8 cellular contexts compared by ENCODE assay signal in genomic region chr20:62183426-62184142, GRCh38. TPM values are rescaled to one million over a fixed set of nuclear protein-coding genes. Genes with fewer than 3 reads are reported as not detected.
A peak's percentile ranks its signal among the peaks of the same experiment; 100 is the strongest.
DNase-seq lines count a peak whose midpoint lies in the region; ATAC-seq and TF ChIP-seq lines count a peak whose summit lies in the region.

No MANE protein-coding gene starts in this region.

- DNase-seq in NCI-H146 (lab: John Stamatoyannopoulos, UW) (peak; percentile 14), NCI-H146 treated with DMSO at 0.1 percent for 48 hours (lab: John Stamatoyannopoulos, UW; ENCODE audit: unreplicated experiment) (no peak), iPS DF 6.9 (ENCODE audit: low read depth, low spot score) (no peak), NCI-H2029 treated with DMSO at 0.1 percent for 48 hours (lab: John Stamatoyannopoulos, UW) (no peak)
- DNase-seq in activated CD8-positive, alpha-beta T cell treated with anti-CD3 and anti-CD28 coated beads for 36 hours: no peak
- no peak for DNase-seq in stimulated activated naive CD8-positive, alpha-beta T cell treated with anti-CD3 and anti-CD28 coated beads, Interleukin-15, amount 100 ng/mL, for 72 hours

- no peaks in the 10 kb centered on the region for H3K9me3 ChIP-seq in iPS DF 6.9 (ENCODE audit: control insufficient read depth, insufficient read depth, low read length)

- peaks cover 7% of the 10 kb centered on the region for H3K36me3 ChIP-seq in iPS DF 6.9 (ENCODE audit: control insufficient read depth, insufficient read depth, low read length)

- peak overlapping the region; percentile 88 for H3K27ac Mint-ChIP-seq in activated CD8-positive, alpha-beta T cell treated with anti-CD3 and anti-CD28 coated beads for 36 hours
- H3K27ac Mint-ChIP-seq in stimulated activated naive CD8-positive, alpha-beta T cell treated with anti-CD3 and anti-CD28 coated beads, Interleukin-15, amount 100 ng/mL, for 72 hours: peak overlapping the region; percentile 87 to 98

- WGBS in iPS DF 6.9 (ENCODE audit: insufficient coverage, insufficient read length): no CpG with 5 or more reads among the region's 25 CpGs

- intact Hi-C loops in activated CD8-positive, alpha-beta T cell treated with anti-CD3 and anti-CD28 coated beads for 36 hours (cut with micrococcal nuclease): no loop called here

- no peak for ATAC-seq in activated CD8-positive, alpha-beta T cell treated with anti-CD3 and anti-CD28 coated beads for 36 hours
- no peak for ATAC-seq in stimulated activated naive CD8-positive, alpha-beta T cell treated with anti-CD3 and anti-CD28 coated beads, Interleukin-15, amount 100 ng/mL, for 72 hours
- ATAC-seq in HG03457 (IDR thresholded peaks at IDR 0.05; ENCODE audit: unreplicated experiment): no peak
- no peak for ATAC-seq in GM19452 (IDR thresholded peaks at IDR 0.05; ENCODE audit: unreplicated experiment)

- no peak for TF ChIP-seq CTCF in activated CD8-positive, alpha-beta T cell treated with anti-CD3 and anti-CD28 coated beads for 36 hours (IDR thresholded peaks at IDR 0.05)

- H3K27ac ChIP-seq in iPS DF 6.9 (ENCODE audit: low read length): no peak overlapping the region

- CTCF ChIA-PET in activated CD8-positive, alpha-beta T cell treated with anti-CD3 and anti-CD28 coated beads for 36 hours (lab: Charles Lee): no interaction called here

- H3K36me3 Mint-ChIP-seq in activated CD8-positive, alpha-beta T cell treated with anti-CD3 and anti-CD28 coated beads for 36 hours (ENCODE audit: low read depth): peaks cover 9% of the 10 kb centered on the region

- no peaks in the 10 kb centered on the region for H3K4me1 ChIP-seq in iPS DF 6.9 (ENCODE audit: control insufficient read depth, insufficient read depth, low read length)

- peak overlapping the region; percentile 96 for H3K4me3 ChIP-seq in iPS DF 6.9 (ENCODE audit: low read length)

- POLR2A ChIA-PET in activated CD8-positive, alpha-beta T cell treated with anti-CD3 and anti-CD28 coated beads for 36 hours (lab: Charles Lee): interaction anchor here (1.0 to 1.4 kb wide), 4 partner anchors 33 to 148 kb away, joined by 3 read pairs; no protein-coding TSS in a partner anchor

- H3K4me1 Mint-ChIP-seq in activated CD8-positive, alpha-beta T cell treated with anti-CD3 and anti-CD28 coated beads for 36 hours (ENCODE audit: low read depth): peaks cover 35% of the 10 kb centered on the region
- H3K4me1 Mint-ChIP-seq in stimulated activated naive CD8-positive, alpha-beta T cell treated with anti-CD3 and anti-CD28 coated beads, Interleukin-15, amount 100 ng/mL, for 72 hours: peaks cover 45% of the 10 kb centered on the region

- no peaks in the 10 kb centered on the region for H3K9me3 Mint-ChIP-seq in activated CD8-positive, alpha-beta T cell treated with anti-CD3 and anti-CD28 coated beads for 36 hours
- no peaks in the 10 kb centered on the region for H3K9me3 Mint-ChIP-seq in stimulated activated naive CD8-positive, alpha-beta T cell treated with anti-CD3 and anti-CD28 coated beads, Interleukin-15, amount 100 ng/mL, for 72 hours

- peak overlapping the region; percentile 88 for H3K4me3 Mint-ChIP-seq in activated CD8-positive, alpha-beta T cell treated with anti-CD3 and anti-CD28 coated beads for 36 hours
- peak overlapping the region; percentile 89 to 95 for H3K4me3 Mint-ChIP-seq in stimulated activated naive CD8-positive, alpha-beta T cell treated with anti-CD3 and anti-CD28 coated beads, Interleukin-15, amount 100 ng/mL, for 72 hours

- no peaks in the 10 kb centered on the region for H3K27me3 Mint-ChIP-seq in activated CD8-positive, alpha-beta T cell treated with anti-CD3 and anti-CD28 coated beads for 36 hours
- H3K27me3 Mint-ChIP-seq in stimulated activated naive CD8-positive, alpha-beta T cell treated with anti-CD3 and anti-CD28 coated beads, Interleukin-15, amount 100 ng/mL, for 72 hours: no peaks in the 10 kb centered on the region

- no peaks in the 10 kb centered on the region for H3K27me3 ChIP-seq in iPS DF 6.9 (ENCODE audit: control insufficient read depth, insufficient read depth, low read length)

RNA-seq across cellular contexts. Expression of gene MTG2, which starts 0.8 kb away (rescaled TPM):
- total RNA-seq in activated CD8-positive, alpha-beta T cell treated with anti-CD3 and anti-CD28 coated beads for 36 hours: 10 to 100 TPM; 36.5 to 40.5 TPM

RNA-seq across cellular contexts. Expression of gene HRH3, which starts 36.5 kb away (rescaled TPM):
- total RNA-seq in activated CD8-positive, alpha-beta T cell treated with anti-CD3 and anti-CD28 coated beads for 36 hours: not detected

RNA-seq across cellular contexts. Expression of gene SS18L1, which starts 40.0 kb away (rescaled TPM):
- total RNA-seq in activated CD8-positive, alpha-beta T cell treated with anti-CD3 and anti-CD28 coated beads for 36 hours: 10 to 100 TPM; 15.3 to 16.1 TPM

RNA-seq across cellular contexts. Expression of gene PSMA7, which starts 40.4 kb away (rescaled TPM):
- total RNA-seq in activated CD8-positive, alpha-beta T cell treated with anti-CD3 and anti-CD28 coated beads for 36 hours: 100 to 1,000 TPM; 286 to 289 TPM

RNA-seq across cellular contexts. Expression of gene OSBPL2, which starts 54.7 kb away (rescaled TPM):
- total RNA-seq in activated CD8-positive, alpha-beta T cell treated with anti-CD3 and anti-CD28 coated beads for 36 hours: 10 to 100 TPM; 23.6 to 24.3 TPM
